In the genomic region with DNA sequence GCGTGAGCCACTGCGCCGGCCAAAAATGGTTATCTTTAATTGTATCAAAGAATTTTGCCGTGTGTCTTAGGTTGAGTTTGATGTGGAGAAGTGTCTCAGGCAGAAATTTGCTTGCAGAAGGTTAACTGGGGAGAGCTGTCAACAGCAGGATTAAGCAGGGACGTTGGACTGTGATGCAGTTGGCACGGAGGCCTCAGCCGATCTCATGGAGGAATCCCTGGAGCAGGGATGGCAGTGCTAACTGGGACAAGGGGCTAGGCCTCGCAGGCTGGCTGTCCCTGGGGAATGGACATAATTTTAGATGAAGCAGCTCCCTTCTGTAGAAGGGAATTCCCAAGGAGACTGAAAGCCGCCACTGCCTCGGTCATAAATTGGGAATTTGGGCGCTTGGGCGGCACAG, we compare ENCODE assay signal across 28 cellular contexts.
"Had no signal": no experiment of that assay in that cellular context is flagged by ENCODE, and none has a peak within 500 bp of the region (broad histone marks: within the 10 kb centered on the region; RNA-seq: fewer than 3 reads in every experiment).

No MANE protein-coding gene starts in this region.

- H3K4me3 Mint-ChIP-seq: activated naive CD8-positive, alpha-beta T cell; immature natural killer cell; natural killer cell; stimulated activated effector memory CD8-positive, alpha-beta T cell treated with anti-CD3 and anti-CD28 coated beads, Interleukin-12 subunit alpha, Interleukin-12 subunit beta, amount 100 ng/mL, for 72 hours; stimulated activated naive CD8-positive, alpha-beta T cell treated with anti-CD3 and anti-CD28 coated beads, Interleukin-15, amount 100 ng/mL, for 72 hours; T-helper 1 cell treated with Interleukin-12 subunit alpha and Interleukin-12 subunit beta and Interleukin-4 antibody, amounts not matched to agents 30 μg/mL and 1 μg/mL, for 36 hours had no signal

- H3K4me1 Mint-ChIP-seq: immature natural killer cell; natural killer cell; stimulated activated effector memory CD8-positive, alpha-beta T cell treated with anti-CD3 and anti-CD28 coated beads, Interleukin-12 subunit alpha, Interleukin-12 subunit beta, amount 100 ng/mL, for 72 hours; stimulated activated naive CD8-positive, alpha-beta T cell treated with anti-CD3 and anti-CD28 coated beads, Interleukin-15, amount 100 ng/mL, for 72 hours had no signal

- H3K36me3 Mint-ChIP-seq: activated naive CD8-positive, alpha-beta T cell; immature natural killer cell; natural killer cell; stimulated activated effector memory CD8-positive, alpha-beta T cell treated with anti-CD3 and anti-CD28 coated beads, Interleukin-12 subunit alpha, Interleukin-12 subunit beta, amount 100 ng/mL, for 72 hours had no signal

- H3K27ac ChIP-seq: epithelial cell of prostate, esophagus squamous epithelium, gastrocnemius medialis, lower lobe of right lung, upper lobe of left lung, VCaP had no signal

- H3K9me3 Mint-ChIP-seq: immature natural killer cell; natural killer cell; stimulated activated effector memory CD8-positive, alpha-beta T cell treated with anti-CD3 and anti-CD28 coated beads, Interleukin-12 subunit alpha, Interleukin-12 subunit beta, amount 100 ng/mL, for 72 hours; stimulated activated naive CD8-positive, alpha-beta T cell treated with anti-CD3 and anti-CD28 coated beads, Interleukin-15, amount 100 ng/mL, for 72 hours; T-helper 1 cell treated with Interleukin-12 subunit alpha and Interleukin-12 subunit beta and Interleukin-4 antibody, amounts not matched to agents 30 μg/mL and 1 μg/mL, for 36 hours had no signal

- H3K27ac Mint-ChIP-seq: activated naive CD8-positive, alpha-beta T cell; immature natural killer cell; natural killer cell; stimulated activated effector memory CD8-positive, alpha-beta T cell treated with anti-CD3 and anti-CD28 coated beads, Interleukin-12 subunit alpha, Interleukin-12 subunit beta, amount 100 ng/mL, for 72 hours; stimulated activated naive CD8-positive, alpha-beta T cell treated with anti-CD3 and anti-CD28 coated beads, Interleukin-15, amount 100 ng/mL, for 72 hours; T-helper 1 cell treated with Interleukin-12 subunit alpha and Interleukin-12 subunit beta and Interleukin-4 antibody, amounts not matched to agents 30 μg/mL and 1 μg/mL, for 36 hours had no signal

- H3K4me1 ChIP-seq: gastrocnemius medialis, lower lobe of right lung had no signal

- H3K9me3 ChIP-seq: esophagus squamous epithelium, lower lobe of right lung, upper lobe of left lung had no signal

- H3K36me3 ChIP-seq: esophagus squamous epithelium, gastrocnemius medialis, lower lobe of right lung, upper lobe of left lung had no signal

- H3K4me3 ChIP-seq: esophagus squamous epithelium, gastrocnemius medialis, lower lobe of right lung, upper lobe of left lung had no signal

- H3K27me3 Mint-ChIP-seq: activated naive CD8-positive, alpha-beta T cell; stimulated activated naive CD8-positive, alpha-beta T cell treated with anti-CD3 and anti-CD28 coated beads, Interleukin-15, amount 100 ng/mL, for 72 hours had no signal

- ATAC-seq: activated CD4-positive, CD25-positive, alpha-beta regulatory T cell treated with anti-CD3 and anti-CD28 coated beads, Interleukin-2, amount 50 U/mL, for 24 hours; gastrocnemius medialis; lower lobe of right lung; natural killer cell; sciatic nerve; stimulated activated effector memory CD8-positive, alpha-beta T cell treated with anti-CD3 and anti-CD28 coated beads, Interleukin-12 subunit alpha, Interleukin-12 subunit beta, amount 100 ng/mL, for 72 hours; stimulated activated naive CD8-positive, alpha-beta T cell treated with anti-CD3 and anti-CD28 coated beads, Interleukin-15, amount 100 ng/mL, for 72 hours had no signal

- H3K27me3 ChIP-seq: esophagus squamous epithelium, gastrocnemius medialis, upper lobe of left lung had no signal

- DNase-seq: activated CD4-positive, alpha-beta T cell treated with anti-CD3 and anti-CD28 coated beads for 48 hours; activated CD4-positive, alpha-beta T cell treated with anti-CD3 and anti-CD28 coated beads, Interleukin-2, amount 50 U/mL, for 48 hours; activated CD8-positive, alpha-beta memory T cell treated with anti-CD3 and anti-CD28 coated beads for 24 hours; activated effector memory CD4-positive, alpha-beta T cell treated with Interleukin-2 at 50 U/mL for 16 hours; activated naive CD4-positive, alpha-beta T cell treated with Interleukin-2 at 50 U/mL for 16 hours; anterior cingulate cortex; effector CD8-positive, alpha-beta T cell; esophagus squamous epithelium; gastrocnemius medialis; hypothalamus; immature natural killer cell; kidney; lower lobe of right lung; mesenchymal stem cell; natural killer cell; small intestine; stimulated activated CD4-positive, alpha-beta T cell treated with anti-CD3 and anti-CD28 coated beads, Interleukin-4, amount 100 ng/mL, for 24 hours; stimulated activated naive CD8-positive, alpha-beta T cell treated with anti-CD3 and anti-CD28 coated beads, Interleukin-15, amount 100 ng/mL, for 72 hours; substantia nigra; T-helper 9 cell; upper lobe of left lung had no signal
